8 cellular contexts compared by ENCODE assay signal in genomic region chr10:92848037-92848440, GRCh38. TPM values are rescaled to one million over a fixed set of nuclear protein-coding genes. Genes with fewer than 3 reads are reported as not detected.
DNase-seq lines count a peak whose midpoint lies in the region; ATAC-seq and TF ChIP-seq lines count a peak whose summit lies in the region.

No MANE protein-coding gene starts in this region.

- no peak for TF ChIP-seq RAD21 in HCT116 (IDR thresholded peaks at IDR 0.05; ENCODE audit: low read depth)

- RAD21 ChIA-PET in HCT116 (lab: Charles Lee; ENCODE audit: low non-redundant PET in 1 of 2, low total read pairs in 2 of 2, uncharacterized antibody in 2 of 2, unreplicated experiment in 2 of 2) = no interaction called here

- no TSS peak for BruUV-seq in HCT116 (replicated peaks; lab: Mats Ljungman, UMichigan)

- WGBS in lung, 2 donors = 2 to 4% methylated on average over 13 to 32 of the region's 32 CpGs
- WGBS in urinary bladder = under 1% methylated on average over 29 of the region's 32 CpGs

- H3K27ac ChIP-seq in HCT116 (ENCODE audit: low read depth, low read length) (peak overlapping the region; percentile 68; the same call in 1 of the 2 replicates), ascending aorta (peak overlapping the region in 1 of 2 donors; percentile 45), lung (ENCODE audit: low read depth in 1 of 2, low read length in 1 of 2) (peak overlapping the region in 1 of 2 donors; percentile 64), urinary bladder (ENCODE audit: low read depth) (no peak overlapping the region)

- no peaks in the 10 kb centered on the region for H4K20me1 ChIP-seq in HCT116 (ENCODE audit: insufficient read depth)

- H3K9me2 ChIP-seq in HCT116 (ENCODE audit: insufficient read depth) = no peaks in the 10 kb centered on the region

- H3K4me1 ChIP-seq in HCT116 (ENCODE audit: control insufficient read depth in 1 of 2, insufficient read depth in 2 of 2, low read length in 2 of 2) (peaks cover 4 to 19% of the 10 kb centered on the region in 2 experiments; a peak in 3 of 4 replicates), ascending aorta (peaks cover 0 to 6% of the 10 kb centered on the region in 2 donors), lung (ENCODE audit: control insufficient read depth in 2 of 2, insufficient read depth in 2 of 2, low read length in 2 of 2) (peaks cover 3 to 4% of the 10 kb centered on the region in 2 donors), urinary bladder (ENCODE audit: insufficient read depth) (no peaks in the 10 kb centered on the region)

- DNase-seq in AG09309 (ENCODE audit: low read depth) = no peak
- DNase-seq in HCT116 (ENCODE audit: low read depth, low spot score) = no peak
- peak in 1 of 2 donors; percentile 85 for DNase-seq in ascending aorta (ENCODE audit: low spot score in 2 of 2)
- DNase-seq in lung (ENCODE audit: low spot score) = no peak
- no peak for DNase-seq in KG1 (lab: John Stamatoyannopoulos, UW)

- H3K4me2 ChIP-seq in HCT116 (ENCODE audit: low read length) = peak overlapping the region; percentile 86

- CTCF ChIA-PET in HCT116 (lab: Charles Lee) = interaction anchor here (1.3 to 3.7 kb wide), 2 partner anchors 25 to 32 kb away, joined by 3 to 12 read pairs; no protein-coding TSS in a partner anchor

- TF ChIP-seq POLR2A in HCT116 (IDR thresholded peaks at IDR 0.05; ENCODE audit: borderline replicate concordance, extremely low read depth, insufficient read depth, insufficient read length) = no peak

- POLR2A ChIA-PET in HCT116 (lab: Charles Lee) = interaction anchor here (0.6 to 1.3 kb wide), 2 partner anchors 13 to 21 kb away, joined by 5 read pairs; no protein-coding TSS in a partner anchor

- H3K36me3 ChIP-seq in HCT116 (ENCODE audit: control insufficient read depth in 1 of 2, insufficient read depth in 2 of 2, low read length in 2 of 2) = no peaks in the 10 kb centered on the region
- no peaks in the 10 kb centered on the region for H3K36me3 ChIP-seq in ascending aorta
- no peaks in the 10 kb centered on the region for H3K36me3 ChIP-seq in lung (ENCODE audit: control insufficient read depth in 2 of 2, insufficient read depth in 2 of 2, low read length in 2 of 2)
- H3K36me3 ChIP-seq in urinary bladder (ENCODE audit: insufficient read depth) = no peaks in the 10 kb centered on the region

- no peak for TF ChIP-seq CTCF in AG09309 (IDR thresholded peaks at IDR 0.05; ENCODE audit: control insufficient read depth, insufficient read depth, low read depth, low read length, missing control alignments)
- TF ChIP-seq CTCF in HCT116 (IDR thresholded peaks at IDR 0.05 in 2 of 3, conservative IDR thresholded peaks at IDR 0.05 in 1 of 3; ENCODE audit: borderline replicate concordance in 1 of 3, insufficient read depth in 1 of 3, low read depth in 2 of 3, low read length in 2 of 3) = no peak
- no peak for TF ChIP-seq CTCF in ascending aorta (IDR thresholded peaks at IDR 0.05)
- TF ChIP-seq CTCF in lung (IDR thresholded peaks at IDR 0.05; ENCODE audit: control extremely low read depth, extremely low read depth) = no peak

- H2AFZ ChIP-seq in HCT116 (ENCODE audit: low read depth, low read length, poor library complexity, severe bottlenecking) = peak overlapping the region; percentile 84

- ATAC-seq in HCT116 = no peak; the same call in 1 of the 2 replicates
- ATAC-seq in lung (ENCODE audit: insufficient read depth, low FRiP score) = no peak
- ATAC-seq in GM19397 (IDR thresholded peaks at IDR 0.05; ENCODE audit: unreplicated experiment) = no peak
- ATAC-seq in GM21381 (IDR thresholded peaks at IDR 0.05; ENCODE audit: unreplicated experiment) = no peak

- H3K4me3 ChIP-seq in AG09309 (ENCODE audit: control insufficient read depth, low read depth, low read length) (peak overlapping the region; percentile 77), HCT116 (replicated peaks in 1 of 2; ENCODE audit: low read depth in 1 of 2, low read length in 2 of 2) (peak overlapping the region; percentile 27 to 89), ascending aorta (peak overlapping the region; percentile 93 to 94), lung (peak overlapping the region; percentile 96), urinary bladder (ENCODE audit: low read depth, low read length) (peak overlapping the region; percentile 72)

- H3K9me3 ChIP-seq in HCT116 (ENCODE audit: control insufficient read depth in 1 of 2, insufficient read depth in 1 of 2, low read depth in 1 of 2, low read length in 2 of 2) = no peaks in the 10 kb centered on the region
- H3K9me3 ChIP-seq in ascending aorta = no peaks in the 10 kb centered on the region
- H3K9me3 ChIP-seq in lung (ENCODE audit: control insufficient read depth in 2 of 2, insufficient read depth in 1 of 2, low read length in 1 of 2) = no peaks in the 10 kb centered on the region

- H3K9ac ChIP-seq in HCT116 (ENCODE audit: low read length) = peak overlapping the region; percentile 39; the same call in 1 of the 2 replicates

- peaks cover 12% of the 10 kb centered on the region for H3K79me2 ChIP-seq in HCT116 (ENCODE audit: insufficient read depth, low read length)

- intact Hi-C loops in HCT116 (cut with micrococcal nuclease) = loop anchor here (10.0 kb wide), 1 partner anchor 253 kb away; the partner anchor contains the start of gene KIF11
- intact Hi-C loops in ascending aorta (cut with DNase I) = loop anchor here (1.0 to 5.0 kb wide), 2 partner anchors 91 to 151 kb away; no protein-coding TSS in a partner anchor

- H3K27me3 ChIP-seq in HCT116 (ENCODE audit: insufficient read depth, low read length) = no peaks in the 10 kb centered on the region
- no peaks in the 10 kb centered on the region for H3K27me3 ChIP-seq in ascending aorta
- H3K27me3 ChIP-seq in lung (ENCODE audit: control insufficient read depth, insufficient read depth) = no peaks in the 10 kb centered on the region

TF ChIP-seq in HCT116, 20 proteins besides CTCF, POLR2A, EP300 and RAD21:
- TF ChIP-seq REST (IDR thresholded peaks at IDR 0.05; ENCODE audit: low read depth) (no peak), EGR1 (IDR thresholded peaks at IDR 0.05; ENCODE audit: low read depth) (peak; percentile 94)

RNA-seq across cellular contexts. Expression of gene EXOC6, which starts 0.3 kb away (rescaled TPM):
- 12.9 TPM for total RNA-seq in HCT116 (2021; ENCODE audit: unreplicated experiment)
- 10.0 and 12.4 TPM in 2 replicates for polyA plus RNA-seq in HCT116 (2012)
- total RNA-seq in ascending aorta = 12.2 TPM
- total RNA-seq in lung = 10 to 100 TPM; 14.5 to 40.1 TPM
- polyA plus RNA-seq in lung = 1 to 10 TPM; 8.6 to 9.4 TPM
- 43.7 TPM for total RNA-seq in urinary bladder
- polyA plus RNA-seq in urinary bladder = 12.8 TPM
